ENCODE assay signal across 9 cellular contexts in the genomic region with DNA sequence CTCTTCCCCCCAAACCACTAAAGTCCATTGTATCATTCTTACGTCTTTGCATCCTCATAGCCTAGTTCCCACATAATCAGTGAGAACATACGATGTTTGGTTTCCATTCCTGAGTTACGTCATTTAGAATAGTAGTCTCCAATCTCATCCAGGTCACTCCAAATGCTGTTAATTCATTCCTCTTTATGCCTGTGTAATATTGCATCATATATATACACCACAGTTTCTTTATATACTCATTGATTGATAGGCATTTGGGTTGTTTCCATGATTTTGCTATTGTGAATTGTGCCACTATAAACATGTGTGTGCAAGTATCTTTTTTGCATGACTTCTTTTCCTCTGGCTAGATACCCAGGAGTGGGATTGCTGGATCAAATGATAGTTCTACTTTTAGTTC. TPM values are rescaled to one million over a fixed set of nuclear protein-coding genes. Genes with fewer than 3 reads are reported as not detected.
"Had no signal": no experiment of that assay in that cellular context is flagged by ENCODE, and none has a peak within 500 bp of the region (broad histone marks: within the 10 kb centered on the region; RNA-seq: fewer than 3 reads in every experiment).

No MANE protein-coding gene starts in this region.

- H3K27ac ChIP-seq: GM23248, HL-60 had no signal

- H3K27me3 Mint-ChIP-seq: IgD-negative memory B cell had no signal

- ATAC-seq: HCT116 had no signal

- H3K36me3 ChIP-seq: HAP-1 had no signal

- H3K4me1 ChIP-seq: HAP-1 had no signal

- DNase-seq: GM23248, GOT3, H7, HFFc6, KG1 had no signal

- H2AFZ ChIP-seq: GM23248 had no signal

- H3K9ac ChIP-seq: GM23248 had no signal

- H3K27ac Mint-ChIP-seq: HFFc6 had no signal

- H3K4me3 Mint-ChIP-seq: HFFc6, IgD-negative memory B cell had no signal

- H3K4me3 ChIP-seq: GM23248, HAP-1 had no signal

RNA-seq across cellular contexts. Expression of a gene that starts 57.4 kb away (rescaled TPM):
- polyA plus RNA-seq: GM23248 had no signal
